Comparison of ENCODE assay signal across 8 cellular contexts in the genomic region with DNA sequence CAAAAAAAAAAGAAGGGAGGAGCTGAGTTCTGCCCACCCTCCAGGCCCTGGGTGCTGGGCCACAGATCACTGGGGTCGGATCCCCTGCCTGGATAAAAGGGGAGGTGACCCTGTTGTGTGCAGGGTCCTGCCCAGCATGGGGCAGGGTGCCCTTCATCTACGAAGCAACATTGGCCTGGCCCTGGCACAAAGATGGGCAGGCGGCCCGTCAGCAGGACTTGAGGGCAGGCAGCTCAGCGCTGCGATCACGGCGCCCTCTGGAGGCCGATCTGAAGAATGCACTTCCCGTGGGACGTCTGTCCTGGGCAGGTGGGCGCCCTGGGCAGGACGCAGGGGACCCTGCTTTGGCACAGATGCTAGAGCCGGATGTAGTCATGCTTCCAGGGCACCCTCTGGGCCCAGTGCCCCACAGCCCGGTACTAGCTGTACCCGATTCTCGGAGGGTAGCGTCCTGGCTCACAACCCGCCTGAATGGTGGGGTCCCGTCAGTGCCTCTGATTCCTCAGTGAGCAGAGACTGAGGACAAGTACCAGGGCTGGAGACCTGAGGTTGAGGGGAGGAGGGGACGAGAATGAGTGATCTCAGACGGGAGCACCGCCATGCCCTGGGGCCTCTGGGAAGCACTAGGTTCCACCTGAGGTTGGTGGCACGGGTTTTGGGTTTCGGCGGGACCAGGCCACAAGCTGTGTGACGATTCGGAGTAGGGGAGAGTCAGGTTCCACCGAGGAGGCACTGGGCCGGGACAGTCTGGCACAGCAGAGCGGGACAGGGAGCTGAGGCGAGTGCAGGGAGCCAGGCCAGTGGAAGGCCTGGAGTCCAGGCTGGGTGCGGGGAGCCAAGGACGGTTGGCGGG. TPM values are rescaled to one million over a fixed set of nuclear protein-coding genes. Genes with fewer than 3 reads are reported as not detected.
DNase-seq lines count a peak whose midpoint lies in the region; ATAC-seq and TF ChIP-seq lines count a peak whose summit lies in the region.

No MANE protein-coding gene starts in this region.

- WGBS in adrenal gland, 4 donors = 37 to 48% (median 40%) methylated on average over 13 to 35 of the region's 35 CpGs

- peak; percentile 32 for DNase-seq in NK-92 treated with Interleukin-12 subunit alpha and Interleukin-12 subunit beta, amount 100 ng/mL, for 24 hours (lab: John Stamatoyannopoulos, UW)
- DNase-seq in NK-92 (lab: John Stamatoyannopoulos, UW; ENCODE audit: unreplicated experiment) (no peak), T-helper 1 cell (peak; percentile 41 to 80 (median 60)), adrenal gland (peak in 6 of 7 donors; percentile 59 to 76 (median 72)), left ventricle myocardium superior (peak; percentile 80), retinal pigment epithelial cell (ENCODE audit: low read depth) (no peak)

- H3K27ac ChIP-seq in KMS-11 = no peak overlapping the region
- H3K27ac ChIP-seq in adrenal gland = no peak overlapping the region

- no peak overlapping the region for H3K9ac ChIP-seq in KMS-11

- TF ChIP-seq CTCF in KMS-11 (conservative IDR thresholded peaks at IDR 0.05; ENCODE audit: low read depth, low read length) (peak; percentile 94), adrenal gland (IDR thresholded peaks at IDR 0.05) (peak; percentile 79 to 97 (median 87)), retinal pigment epithelial cell (conservative IDR thresholded peaks at IDR 0.05; ENCODE audit: low read depth, low read length) (peak; percentile 96)

- H3K9me3 ChIP-seq in adrenal gland (replicated peaks in 1 of 3) = no peaks in the 10 kb centered on the region

- TF ChIP-seq POLR2A in adrenal gland (IDR thresholded peaks at IDR 0.05) = no peak

- H3K4me3 ChIP-seq in KMS-11 (IDR thresholded peaks at IDR 0.05; ENCODE audit: insufficient read depth, low read depth, low read length) (no peak overlapping the region), adrenal gland (no peak overlapping the region), retinal pigment epithelial cell (ENCODE audit: low read length) (no peak overlapping the region)

- H3K27me3 ChIP-seq in KMS-11 (ENCODE audit: insufficient read depth, low read depth) (no peaks in the 10 kb centered on the region), adrenal gland (no peaks in the 10 kb centered on the region)

- H3K36me3 ChIP-seq in KMS-11 (ENCODE audit: insufficient read depth) (peaks cover 4% of the 10 kb centered on the region; the same call in 1 of the 2 replicates), adrenal gland (replicated peaks in 1 of 2) (peaks cover 0 to 23% of the 10 kb centered on the region in 2 donors)

- peak; percentile 72 for ATAC-seq in left ventricle myocardium superior
- no peak for ATAC-seq in HG02981 (IDR thresholded peaks at IDR 0.05; ENCODE audit: unreplicated experiment)

- no peak overlapping the region for H3K4me2 ChIP-seq in KMS-11

- 0 out of 2 replicates have a peak, but pooled peaks cover 4% of the 10 kb centered on the region for H4K20me1 ChIP-seq in KMS-11 (ENCODE audit: insufficient read depth)

- no peaks in the 10 kb centered on the region for H3K79me2 ChIP-seq in KMS-11 (ENCODE audit: insufficient read depth, low read depth)

- H3K4me1 ChIP-seq in KMS-11 (ENCODE audit: low read depth, poor library complexity, severe bottlenecking) (no peaks in the 10 kb centered on the region), adrenal gland (replicated peaks in 1 of 2) (peaks cover 0 to 5% of the 10 kb centered on the region in 2 donors)

- H2AFZ ChIP-seq in KMS-11 (ENCODE audit: low read depth) = no peak overlapping the region

- intact Hi-C loops in adrenal gland (cut with DNase I) = loop anchor here in 1 of 2 donors (10.0 kb wide), 1 partner anchor 400 kb away; no protein-coding TSS in a partner anchor
- intact Hi-C loops in left ventricle myocardium superior (cut with micrococcal nuclease) = no loop called here

RNA-seq across cellular contexts. Expression of gene ARID5A, which starts 18.0 kb away (rescaled TPM):
- total RNA-seq in adrenal gland (10 to 100 TPM in 6 of 8 donors, 1 to 10 TPM in 2; 9.0 to 25.4 (median 14.3) TPM), left ventricle myocardium superior (6.9 TPM)
- 10 to 100 TPM in 2 of 3 donors, 1 to 10 TPM in 1; 1.3 to 39.6 (median 26.1) TPM for polyA plus RNA-seq in adrenal gland

RNA-seq across cellular contexts. Expression of gene NEURL3, which starts 49.4 kb away (rescaled TPM):
- total RNA-seq in adrenal gland (under 1 TPM in 1 of 8 donors, not detected in 7; 0.41 TPM), left ventricle myocardium superior (not detected)
- under 1 TPM in 2 of 3 donors, not detected in 1; 0.03 to 0.24 TPM for polyA plus RNA-seq in adrenal gland

Comparison
In these comparisons a context has a peak if more than half of its experiments do, and no peak if none do; other contexts are left out.
1. DNase-seq: peak in NK-92 treated with Interleukin-12 subunit alpha and Interleukin-12 subunit beta, amount 100 ng/mL, for 24 hours (single experiment), T-helper 1 cell (5 of 5), adrenal gland (6 of 7) and left ventricle myocardium superior (single experiment); none in NK-92 (single experiment) and retinal pigment epithelial cell (single experiment).
2. Peak in every context shown above with its lines, with median percentiles within 50 percentile points of each other: CTCF ChIP-seq.